ENCODE assay signal across 1 cellular context in the genomic region with DNA sequence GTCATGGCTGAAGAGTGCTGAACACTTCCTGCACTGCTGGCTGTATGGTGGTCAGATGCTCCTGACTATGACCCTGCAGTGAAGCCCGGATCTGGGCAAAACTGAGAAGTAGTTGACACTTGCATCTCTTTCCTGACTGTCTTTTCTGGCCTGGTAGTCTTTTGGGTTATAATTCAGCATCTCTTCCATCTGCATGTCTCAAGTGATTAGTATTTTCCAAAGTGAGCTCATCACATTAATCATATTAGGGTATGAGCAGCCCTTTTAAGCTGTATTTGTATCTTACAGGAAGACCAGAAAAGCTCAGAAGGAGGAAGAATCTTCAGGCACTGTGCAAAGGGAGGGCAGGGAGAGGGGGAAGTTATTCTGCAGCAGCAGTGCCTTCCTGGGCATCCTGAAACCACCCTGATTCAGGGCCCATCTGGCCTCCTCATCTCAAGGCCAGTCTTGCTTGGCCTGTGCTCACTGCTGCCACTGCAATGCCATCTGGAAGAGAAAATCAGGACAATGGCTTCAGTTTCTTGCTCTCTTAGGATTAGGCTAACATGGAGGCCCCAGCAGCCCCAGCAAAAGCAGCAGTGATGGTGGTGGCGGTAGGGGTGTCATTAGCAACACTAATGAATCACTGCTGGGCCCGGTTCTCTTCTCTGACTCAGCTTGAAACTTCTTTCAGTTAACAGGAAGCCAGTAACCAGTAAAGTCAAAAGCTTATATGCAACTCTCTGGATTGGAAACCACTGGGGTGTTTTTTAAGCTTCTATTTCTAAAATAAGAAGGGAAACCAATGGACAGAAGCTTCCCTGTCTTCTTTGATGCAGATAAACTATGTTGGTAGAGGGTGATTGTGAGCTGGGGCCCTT.
TF ChIP-seq lines count a peak whose summit lies in the region.

No MANE protein-coding gene starts in this region.

TF ChIP-seq in GM12891, 5 proteins besides CTCF, POLR2A, EP300 and RAD21:
- TF ChIP-seq SPI1 (IDR thresholded peaks at IDR 0.05; ENCODE audit: low read depth, low read length) (peak; percentile 59), POU2F2 (IDR thresholded peaks at IDR 0.05; ENCODE audit: low read depth, low read length) (0 out of 2 replicates have a peak, but pooled peaks have one; percentile 56), POLR2AphosphoS5 (IDR thresholded peaks at IDR 0.05; ENCODE audit: low read depth, low read length) (no peak; the same call in 1 of the 2 replicates), PAX5 (IDR thresholded peaks at IDR 0.05; ENCODE audit: insufficient read depth, low read length, severe bottlenecking) (peak; percentile 4), TAF1 (IDR thresholded peaks at IDR 0.05; ENCODE audit: low read depth, low read length) (peak; percentile 57; the same call in 1 of the 2 replicates)
